Comparison of ENCODE assay signal across 11 cellular contexts in the genomic region with DNA sequence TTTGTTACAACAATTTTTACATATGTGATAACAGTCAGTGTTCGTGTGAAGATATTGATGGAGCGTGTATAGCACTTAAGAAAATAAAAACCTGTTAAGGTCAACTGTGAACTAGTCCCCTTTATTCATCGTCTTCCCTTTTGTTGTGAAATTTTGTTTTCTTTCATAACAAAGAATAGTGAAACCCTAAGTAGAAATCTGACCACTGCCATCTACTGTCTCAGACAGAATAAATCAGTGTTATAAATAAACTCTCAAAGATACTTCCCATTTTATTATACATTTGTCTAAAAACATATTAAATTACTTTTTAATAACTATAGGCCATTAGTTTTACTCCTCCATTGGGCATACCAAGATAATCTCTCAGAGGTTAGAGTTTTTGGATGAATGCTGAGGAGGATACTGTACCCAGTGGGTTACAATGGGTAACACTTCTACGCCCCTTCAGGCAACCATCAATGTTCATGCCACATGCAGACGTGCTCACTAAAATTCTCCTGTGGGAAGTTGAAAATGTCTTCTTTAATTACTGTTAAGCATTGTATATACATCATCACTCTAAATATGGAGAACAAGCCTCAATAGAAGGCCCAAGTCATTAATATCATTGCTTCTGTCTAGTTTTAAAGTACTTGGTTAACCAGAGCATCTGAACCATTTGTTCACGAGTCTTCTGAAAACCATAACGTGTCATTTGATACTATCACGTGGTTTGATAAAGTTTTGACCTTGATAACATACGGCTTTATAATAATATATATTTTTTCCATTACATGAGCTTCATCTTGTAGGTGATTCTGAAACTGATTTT.
A peak's percentile ranks its signal among the peaks of the same experiment; 100 is the strongest.
DNase-seq lines count a peak whose midpoint lies in the region; ATAC-seq, FAIRE-seq and TF ChIP-seq lines count a peak whose summit lies in the region.
"Had no signal": no experiment of that assay in that cellular context is flagged by ENCODE, and none has a peak within 500 bp of the region (broad histone marks: within the 10 kb centered on the region; RNA-seq: fewer than 3 reads in every experiment).

No MANE protein-coding gene starts in this region.

- TF ChIP-seq RAD21 in HCT116 (IDR thresholded peaks at IDR 0.05; ENCODE audit: low read depth) = 0 out of 2 replicates have a peak, but pooled peaks have one; percentile 19

- RAD21 ChIA-PET in HCT116 (lab: Charles Lee; ENCODE audit: low non-redundant PET in 1 of 2, low total read pairs in 2 of 2, uncharacterized antibody in 2 of 2, unreplicated experiment in 2 of 2) = no interaction called here

- H3K9me2 ChIP-seq in HCT116 (ENCODE audit: insufficient read depth) = no peaks in the 10 kb centered on the region

- no peaks in the 10 kb centered on the region for H4K20me1 ChIP-seq in HCT116 (ENCODE audit: insufficient read depth)

- TF ChIP-seq POLR2A in HCT116 (IDR thresholded peaks at IDR 0.05; ENCODE audit: borderline replicate concordance, extremely low read depth, insufficient read depth, insufficient read length) = no peak

- no TSS peak for BruUV-seq in HCT116 (replicated peaks; lab: Mats Ljungman, UMichigan)

- H3K4me3 ChIP-seq in HCT116 (replicated peaks in 1 of 2; ENCODE audit: low read depth in 1 of 2, low read length in 2 of 2) (no peak overlapping the region), mucosa of rectum (ENCODE audit: low read length in 2 of 2) (no peak overlapping the region)
- H3K4me3 ChIP-seq: pancreas had no signal

- no peak overlapping the region for H3K9ac ChIP-seq in HCT116 (ENCODE audit: low read length)
- no peak overlapping the region for H3K9ac ChIP-seq in mucosa of rectum (ENCODE audit: low read depth in 1 of 2, low read length in 2 of 2)

- H3K27me3 ChIP-seq in HCT116 (ENCODE audit: insufficient read depth, low read length) (no peaks in the 10 kb centered on the region), mucosa of rectum (ENCODE audit: control insufficient read depth in 2 of 2, insufficient read depth in 2 of 2, low read length in 2 of 2) (no peaks in the 10 kb centered on the region)
- H3K27me3 ChIP-seq: pancreas had no signal

- no peak for FAIRE-seq in urothelium cell line (lab: Jason Lieb, UNC)
- FAIRE-seq: pancreas had no signal

- no peak overlapping the region for H3K4me2 ChIP-seq in HCT116 (ENCODE audit: low read length)

- H3K4me1 ChIP-seq in HCT116 (ENCODE audit: control insufficient read depth in 1 of 2, insufficient read depth in 2 of 2, low read length in 2 of 2) (no peaks in the 10 kb centered on the region), mucosa of rectum (ENCODE audit: control insufficient read depth in 2 of 2, insufficient read depth in 2 of 2, low read length in 2 of 2) (no peaks in the 10 kb centered on the region)
- H3K4me1 ChIP-seq: pancreas had no signal

- no peak overlapping the region for H2AFZ ChIP-seq in HCT116 (ENCODE audit: low read depth, low read length, poor library complexity, severe bottlenecking)

- CTCF ChIA-PET in HCT116 (lab: Charles Lee) = no interaction called here

- H3K36me3 ChIP-seq in HCT116 (ENCODE audit: control insufficient read depth in 1 of 2, insufficient read depth in 2 of 2, low read length in 2 of 2) (no peaks in the 10 kb centered on the region), mucosa of rectum (ENCODE audit: control insufficient read depth in 2 of 2, insufficient read depth in 2 of 2, low read length in 2 of 2) (no peaks in the 10 kb centered on the region)
- H3K36me3 ChIP-seq: pancreas had no signal

- DNase-seq in HCT116 (ENCODE audit: low read depth, low spot score) (no peak), Kasumi-1 (lab: John Stamatoyannopoulos, UW) (peak; percentile 10 to 11), GM20000 (ENCODE audit: low spot score) (no peak), dermis blood vessel endothelial cell (no peak), urothelium cell line (ENCODE audit: low spot score) (no peak)
- DNase-seq: EL, NCI-H2227 treated with DMSO at 0.1 percent for 48 hours, pancreas had no signal

- intact Hi-C loops in HCT116 (cut with micrococcal nuclease) = no loop called here

- POLR2A ChIA-PET in HCT116 (lab: Charles Lee) = no interaction called here

- no peaks in the 10 kb centered on the region for H3K79me2 ChIP-seq in HCT116 (ENCODE audit: insufficient read depth, low read length)

- H3K27ac ChIP-seq in HCT116 (ENCODE audit: low read depth, low read length) = no peak overlapping the region
- H3K27ac ChIP-seq in mucosa of rectum (ENCODE audit: low read depth in 2 of 2, low read length in 2 of 2) = peak overlapping the region; percentile 35 to 56
- H3K27ac ChIP-seq: pancreas had no signal

- no peak for TF ChIP-seq CTCF in HCT116 (IDR thresholded peaks at IDR 0.05 in 2 of 3, conservative IDR thresholded peaks at IDR 0.05 in 1 of 3; ENCODE audit: borderline replicate concordance in 1 of 3, insufficient read depth in 1 of 3, low read depth in 2 of 3, low read length in 2 of 3)
- no peak for TF ChIP-seq CTCF in GM20000 (IDR thresholded peaks at IDR 0.05; ENCODE audit: extremely low read depth, missing control alignments)

- H3K9me3 ChIP-seq in HCT116 (ENCODE audit: control insufficient read depth in 1 of 2, insufficient read depth in 1 of 2, low read depth in 1 of 2, low read length in 2 of 2) = no peaks in the 10 kb centered on the region
- no peaks in the 10 kb centered on the region for H3K9me3 ChIP-seq in mucosa of rectum (ENCODE audit: control insufficient read depth in 2 of 2, low read length in 2 of 2)
- H3K9me3 ChIP-seq: pancreas had no signal

- ATAC-seq in GM18517 (IDR thresholded peaks at IDR 0.05; ENCODE audit: unreplicated experiment) = peak; percentile 42
- ATAC-seq in HCT116 = no peak
- no peak for ATAC-seq in HG03139 (IDR thresholded peaks at IDR 0.05; ENCODE audit: unreplicated experiment)

TF ChIP-seq in HCT116, 20 proteins besides CTCF, POLR2A, EP300 and RAD21:
- TF ChIP-seq CBX3 (IDR thresholded peaks at IDR 0.05; ENCODE audit: low read depth) (no peak), ELF1 (IDR thresholded peaks at IDR 0.05; ENCODE audit: borderline replicate concordance, low read depth) (no peak), EZH2phosphoT487 (IDR thresholded peaks at IDR 0.05; ENCODE audit: borderline replicate concordance) (no peak), EGR1 (IDR thresholded peaks at IDR 0.05; ENCODE audit: low read depth) (no peak)
- TF ChIP-seq, protein P1, sequence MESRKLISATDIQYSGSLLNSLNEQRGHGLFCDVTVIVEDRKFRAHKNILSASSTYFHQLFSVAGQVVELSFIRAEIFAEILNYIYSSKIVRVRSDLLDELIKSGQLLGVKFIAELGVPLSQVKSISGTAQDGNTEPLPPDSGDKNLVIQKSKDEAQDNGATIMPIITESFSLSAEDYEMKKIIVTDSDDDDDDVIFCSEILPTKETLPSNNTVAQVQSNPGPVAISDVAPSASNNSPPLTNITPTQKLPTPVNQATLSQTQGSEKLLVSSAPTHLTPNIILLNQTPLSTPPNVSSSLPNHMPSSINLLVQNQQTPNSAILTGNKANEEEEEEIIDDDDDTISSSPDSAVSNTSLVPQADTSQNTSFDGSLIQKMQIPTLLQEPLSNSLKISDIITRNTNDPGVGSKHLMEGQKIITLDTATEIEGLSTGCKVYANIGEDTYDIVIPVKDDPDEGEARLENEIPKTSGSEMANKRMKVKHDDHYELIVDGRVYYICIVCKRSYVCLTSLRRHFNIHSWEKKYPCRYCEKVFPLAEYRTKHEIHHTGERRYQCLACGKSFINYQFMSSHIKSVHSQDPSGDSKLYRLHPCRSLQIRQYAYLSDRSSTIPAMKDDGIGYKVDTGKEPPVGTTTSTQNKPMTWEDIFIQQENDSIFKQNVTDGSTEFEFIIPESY (IDR thresholded peaks at IDR 0.05; ENCODE audit: extremely low read depth, insufficient replicate concordance, low read length) = no peak
- TF ChIP-seq, protein P2, sequence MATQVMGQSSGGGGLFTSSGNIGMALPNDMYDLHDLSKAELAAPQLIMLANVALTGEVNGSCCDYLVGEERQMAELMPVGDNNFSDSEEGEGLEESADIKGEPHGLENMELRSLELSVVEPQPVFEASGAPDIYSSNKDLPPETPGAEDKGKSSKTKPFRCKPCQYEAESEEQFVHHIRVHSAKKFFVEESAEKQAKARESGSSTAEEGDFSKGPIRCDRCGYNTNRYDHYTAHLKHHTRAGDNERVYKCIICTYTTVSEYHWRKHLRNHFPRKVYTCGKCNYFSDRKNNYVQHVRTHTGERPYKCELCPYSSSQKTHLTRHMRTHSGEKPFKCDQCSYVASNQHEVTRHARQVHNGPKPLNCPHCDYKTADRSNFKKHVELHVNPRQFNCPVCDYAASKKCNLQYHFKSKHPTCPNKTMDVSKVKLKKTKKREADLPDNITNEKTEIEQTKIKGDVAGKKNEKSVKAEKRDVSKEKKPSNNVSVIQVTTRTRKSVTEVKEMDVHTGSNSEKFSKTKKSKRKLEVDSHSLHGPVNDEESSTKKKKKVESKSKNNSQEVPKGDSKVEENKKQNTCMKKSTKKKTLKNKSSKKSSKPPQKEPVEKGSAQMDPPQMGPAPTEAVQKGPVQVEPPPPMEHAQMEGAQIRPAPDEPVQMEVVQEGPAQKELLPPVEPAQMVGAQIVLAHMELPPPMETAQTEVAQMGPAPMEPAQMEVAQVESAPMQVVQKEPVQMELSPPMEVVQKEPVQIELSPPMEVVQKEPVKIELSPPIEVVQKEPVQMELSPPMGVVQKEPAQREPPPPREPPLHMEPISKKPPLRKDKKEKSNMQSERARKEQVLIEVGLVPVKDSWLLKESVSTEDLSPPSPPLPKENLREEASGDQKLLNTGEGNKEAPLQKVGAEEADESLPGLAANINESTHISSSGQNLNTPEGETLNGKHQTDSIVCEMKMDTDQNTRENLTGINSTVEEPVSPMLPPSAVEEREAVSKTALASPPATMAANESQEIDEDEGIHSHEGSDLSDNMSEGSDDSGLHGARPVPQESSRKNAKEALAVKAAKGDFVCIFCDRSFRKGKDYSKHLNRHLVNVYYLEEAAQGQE (IDR thresholded peaks at IDR 0.05; ENCODE audit: low read depth) = no peak
- TF ChIP-seq, protein P3, sequence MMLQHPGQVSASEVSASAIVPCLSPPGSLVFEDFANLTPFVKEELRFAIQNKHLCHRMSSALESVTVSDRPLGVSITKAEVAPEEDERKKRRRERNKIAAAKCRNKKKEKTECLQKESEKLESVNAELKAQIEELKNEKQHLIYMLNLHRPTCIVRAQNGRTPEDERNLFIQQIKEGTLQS (IDR thresholded peaks at IDR 0.05) = no peak

Comparison
In these comparisons a context has a peak if more than half of its experiments do, and no peak if none do; other contexts are left out.
1. DNase-seq: peak in Kasumi-1 (2 of 2); none in HCT116 (single experiment), GM20000 (single experiment), dermis blood vessel endothelial cell (single experiment) and urothelium cell line (single experiment).